ENCODE assay signal across 30 cellular contexts in genomic region chr20:10883166-10883565, GRCh38.
"Had no signal": no experiment of that assay in that cellular context is flagged by ENCODE, and none has a peak within 500 bp of the region (broad histone marks: within the 10 kb centered on the region; RNA-seq: fewer than 3 reads in every experiment).

No MANE protein-coding gene starts in this region.

- H3K36me3 ChIP-seq: esophagus squamous epithelium, heart right ventricle, ovary, right lobe of liver, transverse colon, uterus had no signal

- H3K27me3 ChIP-seq: esophagus squamous epithelium, heart right ventricle, ovary, right lobe of liver, testis, transverse colon, uterus had no signal

- DNase-seq: activated CD4-positive, alpha-beta memory T cell treated with anti-CD3 and anti-CD28 coated beads, Interleukin-2, amount 10 ng/mL, durations not matched to agents 7 days and 5 days; activated CD4-positive, alpha-beta T cell treated with anti-CD3 and anti-CD28 coated beads for 1 hour; activated CD4-positive, alpha-beta T cell treated with anti-CD3 and anti-CD28 coated beads, Interleukin-2, amount 10 ng/mL, durations not matched to agents 7 days and 5 days; activated CD8-positive, alpha-beta memory T cell treated with anti-CD3 and anti-CD28 coated beads, Interleukin-2, amount 50 U/mL, for 48 hours; activated T-cell treated with anti-CD3 and anti-CD28 coated beads, Interleukin-2, amount 50 U/mL, for 4 hours; anterior cingulate cortex; dermis blood vessel endothelial cell; effector CD4-positive, alpha-beta T cell; esophagus squamous epithelium; foreskin melanocyte; heart right ventricle; naive B cell; nephron progenitor cell; ovary; right lobe of liver; stimulated activated CD4-positive, alpha-beta T cell treated with anti-CD3 and anti-CD28 coated beads, Interleukin-12 subunit alpha, Interleukin-12 subunit beta, amount 100 ng/mL, for 4 hours; stimulated activated CD4-positive, alpha-beta T cell treated with anti-CD3 and anti-CD28 coated beads, Interleukin-4, amount 100 ng/mL, for 1 hour; stimulated activated naive CD8-positive, alpha-beta T cell treated with anti-CD3 and anti-CD28 coated beads, Interleukin-15, Interleukin-2, amounts not matched to agents 100 U/mL and 50 U/mL, for 24 hours; testis; transverse colon; uterus had no signal

- H3K4me3 ChIP-seq: esophagus squamous epithelium, heart right ventricle, ovary, right lobe of liver, skin epidermis, testis, transverse colon, uterus had no signal

- H3K4me1 ChIP-seq: esophagus squamous epithelium, heart right ventricle, right lobe of liver, testis, transverse colon, uterus had no signal

- H3K9me3 Mint-ChIP-seq: activated CD4-positive, alpha-beta memory T cell treated with anti-CD3 and anti-CD28 coated beads, Interleukin-2, amount 10 ng/mL, durations not matched to agents 7 days and 5 days; activated T-cell treated with anti-CD3 and anti-CD28 coated beads, Interleukin-2, amount 50 U/mL, for 4 hours had no signal

- H3K4me1 Mint-ChIP-seq: activated CD4-positive, alpha-beta memory T cell treated with anti-CD3 and anti-CD28 coated beads, Interleukin-2, amount 10 ng/mL, durations not matched to agents 7 days and 5 days; activated CD4-positive, alpha-beta T cell treated with anti-CD3 and anti-CD28 coated beads, Interleukin-2, amount 10 ng/mL, durations not matched to agents 7 days and 5 days; activated T-helper 17 cell treated with anti-CD3 and anti-CD28 coated beads, Interleukin-2, amount 50 U/mL, for 72 hours; central memory CD8-positive, alpha-beta T cell; mesothelial cell of epicardium; naive B cell had no signal

- H3K27ac Mint-ChIP-seq: activated CD4-positive, alpha-beta memory T cell treated with anti-CD3 and anti-CD28 coated beads, Interleukin-2, amount 10 ng/mL, durations not matched to agents 7 days and 5 days; activated CD4-positive, alpha-beta T cell treated with anti-CD3 and anti-CD28 coated beads, Interleukin-2, amount 10 ng/mL, durations not matched to agents 7 days and 5 days; activated naive CD8-positive, alpha-beta T cell; activated T-helper 17 cell treated with anti-CD3 and anti-CD28 coated beads, Interleukin-2, amount 50 U/mL, for 72 hours; mesothelial cell of epicardium; naive B cell; nephron progenitor cell; progenitor cell of endocrine pancreas; WTC11 had no signal

- H3K27me3 Mint-ChIP-seq: activated CD4-positive, alpha-beta memory T cell treated with anti-CD3 and anti-CD28 coated beads, Interleukin-2, amount 10 ng/mL, durations not matched to agents 7 days and 5 days; activated CD4-positive, alpha-beta T cell treated with anti-CD3 and anti-CD28 coated beads, Interleukin-2, amount 10 ng/mL, durations not matched to agents 7 days and 5 days; activated naive CD8-positive, alpha-beta T cell; activated T-helper 17 cell treated with anti-CD3 and anti-CD28 coated beads, Interleukin-2, amount 50 U/mL, for 72 hours; central memory CD8-positive, alpha-beta T cell; naive B cell; progenitor cell of endocrine pancreas had no signal

- H3K9me3 ChIP-seq: esophagus squamous epithelium, ovary, right lobe of liver, testis, transverse colon, uterus had no signal

- H3K36me3 Mint-ChIP-seq: activated naive CD8-positive, alpha-beta T cell; mesothelial cell of epicardium; naive B cell; WTC11 had no signal

- H3K4me3 Mint-ChIP-seq: activated CD4-positive, alpha-beta memory T cell treated with anti-CD3 and anti-CD28 coated beads, Interleukin-2, amount 10 ng/mL, durations not matched to agents 7 days and 5 days; activated CD4-positive, alpha-beta T cell treated with anti-CD3 and anti-CD28 coated beads, Interleukin-2, amount 10 ng/mL, durations not matched to agents 7 days and 5 days; activated naive CD8-positive, alpha-beta T cell; activated T-cell treated with anti-CD3 and anti-CD28 coated beads, Interleukin-2, amount 50 U/mL, for 4 hours; activated T-helper 17 cell treated with anti-CD3 and anti-CD28 coated beads, Interleukin-2, amount 50 U/mL, for 72 hours; central memory CD8-positive, alpha-beta T cell; mesothelial cell of epicardium; naive B cell; nephron progenitor cell; WTC11 had no signal

- FAIRE-seq: bronchial epithelial cell had no signal

- H3K27ac ChIP-seq: epithelial cell of prostate, esophagus squamous epithelium, heart right ventricle, ovary, right lobe of liver, skin epidermis, testis, transverse colon, uterus had no signal
